In genomic region chr20:50165687-50166554, GRCh38 we compare ENCODE assay signal across 1 cellular context.
TF ChIP-seq lines count a peak whose summit lies in the region.

No MANE protein-coding gene starts in this region.

TF ChIP-seq in GM12878, 131 proteins besides CTCF, POLR2A, EP300 and RAD21 (continued from another document):
- TF ChIP-seq E4F1 (IDR thresholded peaks at IDR 0.05; ENCODE audit: borderline replicate concordance, partially characterized antibody) (no peak), IKZF2 (IDR thresholded peaks at IDR 0.05) (peak in 1 of 2 experiments; percentile 81; a peak in 3 of 4 replicates), POLR2AphosphoS5 (IDR thresholded peaks at IDR 0.05; ENCODE audit: low read length) (peak; percentile 76), BCL3 (IDR thresholded peaks at IDR 0.05; ENCODE audit: borderline replicate concordance, insufficient read depth, low read depth, low read length, poor library complexity, severe bottlenecking) (peak; percentile 64)
